ENCODE assay signal across 1 cellular context in the genomic region with DNA sequence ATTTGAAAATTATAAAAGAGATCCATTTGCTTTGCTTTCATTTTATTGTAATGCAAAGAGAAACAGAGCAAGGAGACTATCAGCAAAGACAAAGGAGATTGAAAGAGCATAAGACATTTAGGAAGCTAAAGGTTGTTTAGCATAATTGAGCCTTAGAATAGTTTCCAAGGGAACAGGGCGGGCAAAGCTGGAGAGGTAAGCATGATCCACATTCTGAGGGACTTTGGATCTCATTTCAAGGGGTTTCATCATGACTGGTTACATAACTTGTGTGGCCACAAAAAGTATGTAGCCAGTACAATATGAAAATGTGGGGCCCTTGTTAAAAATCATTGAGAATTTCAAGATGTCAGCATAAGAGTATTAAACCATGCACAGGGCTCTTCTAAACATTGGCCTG.
TF ChIP-seq lines count a peak whose summit lies in the region.

No MANE protein-coding gene starts in this region.

TF ChIP-seq in A549, 52 proteins besides CTCF, POLR2A, EP300 and RAD21 (continued from another document):
- TF ChIP-seq, protein P1, sequence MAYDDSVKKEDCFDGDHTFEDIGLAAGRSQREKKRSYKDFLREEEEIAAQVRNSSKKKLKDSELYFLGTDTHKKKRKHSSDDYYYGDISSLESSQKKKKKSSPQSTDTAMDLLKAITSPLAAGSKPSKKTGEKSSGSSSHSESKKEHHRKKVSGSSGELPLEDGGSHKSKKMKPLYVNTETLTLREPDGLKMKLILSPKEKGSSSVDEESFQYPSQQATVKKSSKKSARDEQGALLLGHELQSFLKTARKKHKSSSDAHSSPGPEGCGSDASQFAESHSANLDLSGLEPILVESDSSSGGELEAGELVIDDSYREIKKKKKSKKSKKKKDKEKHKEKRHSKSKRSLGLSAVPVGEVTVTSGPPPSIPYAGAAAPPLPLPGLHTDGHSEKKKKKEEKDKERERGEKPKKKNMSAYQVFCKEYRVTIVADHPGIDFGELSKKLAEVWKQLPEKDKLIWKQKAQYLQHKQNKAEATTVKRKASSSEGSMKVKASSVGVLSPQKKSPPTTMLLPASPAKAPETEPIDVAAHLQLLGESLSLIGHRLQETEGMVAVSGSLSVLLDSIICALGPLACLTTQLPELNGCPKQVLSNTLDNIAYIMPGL (CRISPR knock-in tag; IDR thresholded peaks at IDR 0.05; ENCODE audit: borderline replicate concordance): no peak
- TF ChIP-seq HOXA7 (CRISPR knock-in tag; IDR thresholded peaks at IDR 0.05) (no peak), ESRRA (IDR thresholded peaks at IDR 0.05; ENCODE audit: borderline replicate concordance, low read length) (no peak), HEYL (CRISPR knock-in tag; IDR thresholded peaks at IDR 0.05) (no peak), MAFK (IDR thresholded peaks at IDR 0.05; ENCODE audit: partially characterized antibody) (no peak), POLR2AphosphoS2 (conservative IDR thresholded peaks at IDR 0.05; ENCODE audit: low read length) (no peak), HOXB13 (CRISPR knock-in tag; IDR thresholded peaks at IDR 0.05; ENCODE audit: low read depth) (no peak), RARB (CRISPR knock-in tag; IDR thresholded peaks at IDR 0.05) (no peak), MAZ (IDR thresholded peaks at IDR 0.05; ENCODE audit: borderline replicate concordance, low read depth, low read length) (no peak), JUN (IDR thresholded peaks at IDR 0.05) (no peak), NFE2L2 (conservative IDR thresholded peaks at IDR 0.05; ENCODE audit: low read length) (no peak), KDM1A (IDR thresholded peaks at IDR 0.05; ENCODE audit: low read depth) (no peak), SMC3 (IDR thresholded peaks at IDR 0.05) (no peak), FOSL2 (IDR thresholded peaks at IDR 0.05) (no peak), FOSL2 (CRISPR knock-in tag; IDR thresholded peaks at IDR 0.05) (no peak), FOXS1 (CRISPR knock-in tag; IDR thresholded peaks at IDR 0.05) (no peak)
- TF ChIP-seq, protein P2, sequence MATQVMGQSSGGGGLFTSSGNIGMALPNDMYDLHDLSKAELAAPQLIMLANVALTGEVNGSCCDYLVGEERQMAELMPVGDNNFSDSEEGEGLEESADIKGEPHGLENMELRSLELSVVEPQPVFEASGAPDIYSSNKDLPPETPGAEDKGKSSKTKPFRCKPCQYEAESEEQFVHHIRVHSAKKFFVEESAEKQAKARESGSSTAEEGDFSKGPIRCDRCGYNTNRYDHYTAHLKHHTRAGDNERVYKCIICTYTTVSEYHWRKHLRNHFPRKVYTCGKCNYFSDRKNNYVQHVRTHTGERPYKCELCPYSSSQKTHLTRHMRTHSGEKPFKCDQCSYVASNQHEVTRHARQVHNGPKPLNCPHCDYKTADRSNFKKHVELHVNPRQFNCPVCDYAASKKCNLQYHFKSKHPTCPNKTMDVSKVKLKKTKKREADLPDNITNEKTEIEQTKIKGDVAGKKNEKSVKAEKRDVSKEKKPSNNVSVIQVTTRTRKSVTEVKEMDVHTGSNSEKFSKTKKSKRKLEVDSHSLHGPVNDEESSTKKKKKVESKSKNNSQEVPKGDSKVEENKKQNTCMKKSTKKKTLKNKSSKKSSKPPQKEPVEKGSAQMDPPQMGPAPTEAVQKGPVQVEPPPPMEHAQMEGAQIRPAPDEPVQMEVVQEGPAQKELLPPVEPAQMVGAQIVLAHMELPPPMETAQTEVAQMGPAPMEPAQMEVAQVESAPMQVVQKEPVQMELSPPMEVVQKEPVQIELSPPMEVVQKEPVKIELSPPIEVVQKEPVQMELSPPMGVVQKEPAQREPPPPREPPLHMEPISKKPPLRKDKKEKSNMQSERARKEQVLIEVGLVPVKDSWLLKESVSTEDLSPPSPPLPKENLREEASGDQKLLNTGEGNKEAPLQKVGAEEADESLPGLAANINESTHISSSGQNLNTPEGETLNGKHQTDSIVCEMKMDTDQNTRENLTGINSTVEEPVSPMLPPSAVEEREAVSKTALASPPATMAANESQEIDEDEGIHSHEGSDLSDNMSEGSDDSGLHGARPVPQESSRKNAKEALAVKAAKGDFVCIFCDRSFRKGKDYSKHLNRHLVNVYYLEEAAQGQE (IDR thresholded peaks at IDR 0.05): no peak
